8 cellular contexts compared by ENCODE assay signal in genomic region chr1:48202030-48202752, GRCh38. TPM values are rescaled to one million over a fixed set of nuclear protein-coding genes. Genes with fewer than 3 reads are reported as not detected.
DNase-seq lines count a peak whose midpoint lies in the region; ATAC-seq and TF ChIP-seq lines count a peak whose summit lies in the region.

No MANE protein-coding gene starts in this region.

- no peaks in the 10 kb centered on the region for H3K9me3 ChIP-seq in esophagus muscularis mucosa

- TF ChIP-seq CTCF in esophagus muscularis mucosa (IDR thresholded peaks at IDR 0.05) (peak; percentile 81 to 89 (median 84)), natural killer cell (IDR thresholded peaks at IDR 0.05) (peak; percentile 94)

- no peak for TF ChIP-seq EP300 in esophagus muscularis mucosa (IDR thresholded peaks at IDR 0.05)

- peaks cover 3% of the 10 kb centered on the region for H3K27me3 Mint-ChIP-seq in activated CD8-positive, alpha-beta memory T cell treated with anti-CD3 and anti-CD28 coated beads, Interleukin-2, amount 10 ng/mL, durations not matched to agents 7 days and 5 days
- peaks cover 9 to 27% of the 10 kb centered on the region in 2 donors for H3K27me3 Mint-ChIP-seq in natural killer cell (ENCODE audit: low read depth in 2 of 2)
- no peaks in the 10 kb centered on the region for H3K27me3 Mint-ChIP-seq in stimulated activated naive CD8-positive, alpha-beta T cell treated with anti-CD3 and anti-CD28 coated beads, Interleukin-15, amount 100 ng/mL, for 72 hours

- intact Hi-C loops in esophagus muscularis mucosa (cut with DNase I) (loop anchor here (1.0 to 10.0 kb wide), 2 partner anchors 93 to 467 kb away; no protein-coding TSS in a partner anchor), natural killer cell (cut with micrococcal nuclease) (no loop called here)

- peak; percentile 50 for DNase-seq in GM04504 (ENCODE audit: low read depth)
- peak; percentile 36 for DNase-seq in HPDE6-E6E7 (ENCODE audit: extremely low spot score)
- peak; percentile 52 for DNase-seq in NOMO-1 treated with DMSO at 0.1 percent for 48 hours (lab: John Stamatoyannopoulos, UW; ENCODE audit: unreplicated experiment)
- peak; percentile 63 for DNase-seq in activated CD8-positive, alpha-beta memory T cell treated with anti-CD3 and anti-CD28 coated beads, Interleukin-2, amount 10 ng/mL, durations not matched to agents 7 days and 5 days
- no peak for DNase-seq in esophagus muscularis mucosa (ENCODE audit: extremely low spot score)
- DNase-seq in natural killer cell = peak; percentile 41
- DNase-seq in stimulated activated naive CD8-positive, alpha-beta T cell treated with anti-CD3 and anti-CD28 coated beads, Interleukin-15, amount 100 ng/mL, for 72 hours = peak; percentile 47 to 60

- no peak overlapping the region for H3K27ac ChIP-seq in esophagus muscularis mucosa (replicated peaks in 1 of 4)

- no peaks in the 10 kb centered on the region for H3K36me3 Mint-ChIP-seq in activated CD8-positive, alpha-beta memory T cell treated with anti-CD3 and anti-CD28 coated beads, Interleukin-2, amount 10 ng/mL, durations not matched to agents 7 days and 5 days
- no peaks in the 10 kb centered on the region for H3K36me3 Mint-ChIP-seq in natural killer cell

- no peaks in the 10 kb centered on the region for H3K4me1 Mint-ChIP-seq in activated CD8-positive, alpha-beta memory T cell treated with anti-CD3 and anti-CD28 coated beads, Interleukin-2, amount 10 ng/mL, durations not matched to agents 7 days and 5 days
- peaks cover 0 to 6% of the 10 kb centered on the region in 2 donors for H3K4me1 Mint-ChIP-seq in natural killer cell
- peaks cover 11% of the 10 kb centered on the region for H3K4me1 Mint-ChIP-seq in stimulated activated naive CD8-positive, alpha-beta T cell treated with anti-CD3 and anti-CD28 coated beads, Interleukin-15, amount 100 ng/mL, for 72 hours

- CTCF ChIA-PET in activated CD8-positive, alpha-beta memory T cell treated with anti-CD3 and anti-CD28 coated beads, Interleukin-2, amount 10 ng/mL, durations not matched to agents 7 days and 5 days (lab: Charles Lee) = interaction anchor here (0.9 to 1.7 kb wide), 4 partner anchors 93 to 205 kb away, joined by 3 to 18 read pairs (median 6); partner anchors contain the start of gene TRABD2B

- H3K4me1 ChIP-seq in esophagus muscularis mucosa = peaks cover 0 to 59% (median 45%) of the 10 kb centered on the region in 4 donors

- H3K27ac Mint-ChIP-seq in activated CD8-positive, alpha-beta memory T cell treated with anti-CD3 and anti-CD28 coated beads, Interleukin-2, amount 10 ng/mL, durations not matched to agents 7 days and 5 days = no peak overlapping the region
- H3K27ac Mint-ChIP-seq in natural killer cell = no peak overlapping the region
- H3K27ac Mint-ChIP-seq in stimulated activated naive CD8-positive, alpha-beta T cell treated with anti-CD3 and anti-CD28 coated beads, Interleukin-15, amount 100 ng/mL, for 72 hours = peak overlapping the region in 1 of 2 donors; percentile 31

- H3K9me3 Mint-ChIP-seq in activated CD8-positive, alpha-beta memory T cell treated with anti-CD3 and anti-CD28 coated beads, Interleukin-2, amount 10 ng/mL, durations not matched to agents 7 days and 5 days (ENCODE audit: low read depth) = no peaks in the 10 kb centered on the region
- H3K9me3 Mint-ChIP-seq in natural killer cell = no peaks in the 10 kb centered on the region
- no peaks in the 10 kb centered on the region for H3K9me3 Mint-ChIP-seq in stimulated activated naive CD8-positive, alpha-beta T cell treated with anti-CD3 and anti-CD28 coated beads, Interleukin-15, amount 100 ng/mL, for 72 hours

- no peaks in the 10 kb centered on the region for H3K36me3 ChIP-seq in esophagus muscularis mucosa

- 32% methylated on average over 6 of the region's 7 CpGs for WGBS in esophagus muscularis mucosa

- TF ChIP-seq POLR2A in esophagus muscularis mucosa (IDR thresholded peaks at IDR 0.05; ENCODE audit: low read depth) = no peak

- no peak overlapping the region for H3K4me3 ChIP-seq in esophagus muscularis mucosa

- H3K27me3 ChIP-seq in esophagus muscularis mucosa = no peaks in the 10 kb centered on the region

- no peak overlapping the region for H3K4me3 Mint-ChIP-seq in activated CD8-positive, alpha-beta memory T cell treated with anti-CD3 and anti-CD28 coated beads, Interleukin-2, amount 10 ng/mL, durations not matched to agents 7 days and 5 days
- no peak overlapping the region for H3K4me3 Mint-ChIP-seq in natural killer cell
- no peak overlapping the region for H3K4me3 Mint-ChIP-seq in stimulated activated naive CD8-positive, alpha-beta T cell treated with anti-CD3 and anti-CD28 coated beads, Interleukin-15, amount 100 ng/mL, for 72 hours

- peak; percentile 23 for ATAC-seq in activated CD8-positive, alpha-beta memory T cell treated with anti-CD3 and anti-CD28 coated beads, Interleukin-2, amount 10 ng/mL, durations not matched to agents 7 days and 5 days
- peak; percentile 63 to 83 (median 76) for ATAC-seq in natural killer cell
- ATAC-seq in stimulated activated naive CD8-positive, alpha-beta T cell treated with anti-CD3 and anti-CD28 coated beads, Interleukin-15, amount 100 ng/mL, for 72 hours = peak; percentile 90
- no peak for ATAC-seq in GM21381 (IDR thresholded peaks at IDR 0.05; ENCODE audit: unreplicated experiment)

RNA-seq across cellular contexts. Expression of gene SLC5A9, which starts 20.3 kb away (rescaled TPM):
- total RNA-seq in activated CD8-positive, alpha-beta memory T cell treated with anti-CD3 and anti-CD28 coated beads, Interleukin-2, amount 10 ng/mL, durations not matched to agents 7 days and 5 days = not detected
- 1 to 10 TPM in 1 of 4 donors, under 1 TPM in 1, not detected in 2; 0.42 to 1.3 TPM for total RNA-seq in esophagus muscularis mucosa
- total RNA-seq in natural killer cell = not detected
